ENCODE assay signal across 27 cellular contexts in genomic region chr12:28265435-28266042, GRCh38.
"Had no signal": no experiment of that assay in that cellular context is flagged by ENCODE, and none has a peak within 500 bp of the region (broad histone marks: within the 10 kb centered on the region; RNA-seq: fewer than 3 reads in every experiment).

No MANE protein-coding gene starts in this region.

- H3K27ac ChIP-seq: epithelial cell of prostate, esophagus squamous epithelium, gastrocnemius medialis, heart left ventricle had no signal

- H3K4me3 ChIP-seq: body of pancreas, esophagus squamous epithelium, gastrocnemius medialis, heart left ventricle had no signal

- H3K9me3 ChIP-seq: body of pancreas, gastrocnemius medialis had no signal

- FAIRE-seq: colon, endometrium, endothelial cell of umbilical vein had no signal

- H3K27me3 ChIP-seq: body of pancreas, esophagus squamous epithelium, gastrocnemius medialis, heart left ventricle had no signal

- H3K36me3 ChIP-seq: gastrocnemius medialis had no signal

- H3K4me1 ChIP-seq: esophagus squamous epithelium, gastrocnemius medialis, heart left ventricle had no signal

- DNase-seq: activated CD4-positive, alpha-beta memory T cell treated with anti-CD3 and anti-CD28 coated beads for 36 hours; activated CD4-positive, alpha-beta T cell treated with anti-CD3 and anti-CD28 coated beads for 36 hours; activated CD4-positive, alpha-beta T cell treated with anti-CD3 and anti-CD28 coated beads, Interleukin-2, amount 10 ng/mL, durations not matched to agents 24 days and 14 days; activated CD4-positive, CD25-positive, alpha-beta regulatory T cell; activated CD4-positive, CD25-positive, alpha-beta regulatory T cell treated with anti-CD3 and anti-CD28 coated beads, Interleukin-2, amount 50 U/mL, for 72 hours; activated CD8-positive, alpha-beta memory T cell treated with anti-CD3 and anti-CD28 coated beads, Interleukin-2, amount 10 ng/mL, durations not matched to agents 7 days and 5 days; activated CD8-positive, alpha-beta memory T cell treated with anti-CD3 and anti-CD28 coated beads, Interleukin-2, amount 50 U/mL, for 4 hours; activated CD8-positive, alpha-beta T cell treated with anti-CD3 and anti-CD28 coated beads, Interleukin-2, amount 10 ng/mL, durations not matched to agents 7 days and 5 days; activated effector memory CD4-positive, alpha-beta T cell treated with anti-CD3 and anti-CD28 coated beads, Interleukin-2, amount 50 U/mL, for 16 hours; activated naive CD4-positive, alpha-beta T cell treated with anti-CD3 and anti-CD28 coated beads, Interleukin-2, amount 10 ng/mL, durations not matched to agents 7 days and 5 days; activated T-cell treated with anti-CD3 and anti-CD28 coated beads, Interleukin-2, amount 50 U/mL, for 1 hour; activated T-cell treated with anti-CD3 and anti-CD28 coated beads, Interleukin-2, amount 50 U/mL, for 48 hours; amniotic stem cell; anterior cingulate cortex; body of pancreas; caudate nucleus; effector CD8-positive, alpha-beta T cell; esophagus squamous epithelium; foreskin fibroblast; gastrocnemius medialis; glutamatergic neuron; heart left ventricle; T-helper 2 cell had no signal

- ATAC-seq: activated CD4-positive, alpha-beta T cell treated with anti-CD3 and anti-CD28 coated beads for 36 hours; activated CD8-positive, alpha-beta memory T cell treated with anti-CD3 and anti-CD28 coated beads, Interleukin-2, amount 10 ng/mL, durations not matched to agents 7 days and 5 days; activated CD8-positive, alpha-beta T cell treated with anti-CD3 and anti-CD28 coated beads, Interleukin-2, amount 10 ng/mL, durations not matched to agents 7 days and 5 days; gastrocnemius medialis; heart left ventricle had no signal
